Comparison of ENCODE assay signal across 9 cellular contexts in genomic region chr5:31625394-31625793, GRCh38. TPM values are rescaled to one million over a fixed set of nuclear protein-coding genes. Genes with fewer than 3 reads are reported as not detected.
"Had no signal": no experiment of that assay in that cellular context is flagged by ENCODE, and none has a peak within 500 bp of the region (broad histone marks: within the 10 kb centered on the region; RNA-seq: fewer than 3 reads in every experiment).

No MANE protein-coding gene starts in this region.

- DNase-seq: H9, HCEC 1CT, IMR-90, KBM-7 had no signal

- FAIRE-seq: H1, H54, HTR-8/SVneo had no signal

- H3K4me3 ChIP-seq: GM23338 had no signal

- H3K4me2 ChIP-seq: GM23338 had no signal

- ATAC-seq: GM23338 had no signal

RNA-seq across cellular contexts. Expression of gene PDZD2, which starts 13.5 kb away (rescaled TPM):
- total RNA-seq: HT-29 had no signal
